38 cellular contexts compared by ENCODE assay signal in the genomic region with DNA sequence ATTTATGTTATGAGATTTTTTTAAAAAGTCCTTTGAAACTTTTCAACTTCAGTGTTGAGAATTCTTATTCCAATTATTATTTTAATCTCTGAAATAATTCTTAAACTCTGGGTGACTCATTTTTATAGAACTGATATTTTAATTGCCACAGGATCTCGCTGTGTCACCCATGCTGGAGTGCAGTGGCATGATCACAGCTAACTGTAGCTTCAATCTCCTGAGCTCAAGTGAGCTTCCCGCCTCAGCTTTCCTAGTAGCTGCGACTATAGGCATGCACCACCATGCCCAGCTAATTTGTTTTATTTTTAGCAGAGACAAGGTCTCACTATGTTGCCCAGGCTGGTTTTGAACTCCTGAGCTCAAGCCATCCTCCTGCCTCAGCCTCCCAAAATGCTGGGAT.
"Had no signal": no experiment of that assay in that cellular context is flagged by ENCODE, and none has a peak within 500 bp of the region (broad histone marks: within the 10 kb centered on the region; RNA-seq: fewer than 3 reads in every experiment).

No MANE protein-coding gene starts in this region.

- H3K9me3 ChIP-seq: adrenal gland, ascending aorta, body of pancreas, breast epithelium had no signal

- FAIRE-seq: astrocyte, bronchial epithelial cell had no signal

- H3K27me3 Mint-ChIP-seq: activated naive CD4-positive, alpha-beta T cell treated with anti-CD3 and anti-CD28 coated beads, Interleukin-2, amount 10 ng/mL, durations not matched to agents 7 days and 5 days; activated naive CD4-positive, alpha-beta T cell treated with anti-CD3 and anti-CD28 coated beads, Interleukin-2, amount 50 U/mL, for 24 hours; activated naive CD8-positive, alpha-beta T cell; activated naive CD8-positive, alpha-beta T cell treated with anti-CD3 and anti-CD28 coated beads for 36 hours; activated naive CD8-positive, alpha-beta T cell treated with anti-CD3 and anti-CD28 coated beads, Interleukin-2, amount 10 ng/mL, durations not matched to agents 7 days and 5 days; activated naive CD8-positive, alpha-beta T cell treated with anti-CD3 and anti-CD28 coated beads, Interleukin-2, amount 50 U/mL, for 24 hours; activated T-helper 17 cell treated with anti-CD3 and anti-CD28 coated beads, Interleukin-2, amount 50 U/mL, for 72 hours; brain; central memory CD8-positive, alpha-beta T cell had no signal

- H3K4me3 ChIP-seq: adrenal gland, ascending aorta, body of pancreas, breast epithelium, cardiac muscle cell had no signal

- ATAC-seq: activated naive CD4-positive, alpha-beta T cell treated with anti-CD3 and anti-CD28 coated beads, Interleukin-2, amount 50 U/mL, for 72 hours; activated naive CD8-positive, alpha-beta T cell treated with anti-CD3 and anti-CD28 coated beads, Interleukin-2, amount 50 U/mL, for 24 hours; activated T-cell treated with anti-CD3 and anti-CD28 coated beads, Interleukin-2, amount 50 U/mL, for 4 hours; activated T-helper 17 cell treated with anti-CD3 and anti-CD28 coated beads, Interleukin-2, amount 50 U/mL, for 72 hours; body of pancreas had no signal

- H3K4me3 Mint-ChIP-seq: activated naive CD4-positive, alpha-beta T cell treated with anti-CD3 and anti-CD28 coated beads for 36 hours; activated naive CD4-positive, alpha-beta T cell treated with anti-CD3 and anti-CD28 coated beads, Interleukin-2, amount 10 ng/mL, durations not matched to agents 7 days and 5 days; activated naive CD4-positive, alpha-beta T cell treated with anti-CD3 and anti-CD28 coated beads, Interleukin-2, amount 50 U/mL, for 24 hours; activated naive CD8-positive, alpha-beta T cell; activated naive CD8-positive, alpha-beta T cell treated with anti-CD3 and anti-CD28 coated beads for 36 hours; activated naive CD8-positive, alpha-beta T cell treated with anti-CD3 and anti-CD28 coated beads, Interleukin-2, amount 10 ng/mL, durations not matched to agents 7 days and 5 days; activated naive CD8-positive, alpha-beta T cell treated with anti-CD3 and anti-CD28 coated beads, Interleukin-2, amount 50 U/mL, for 24 hours; activated T-cell treated with anti-CD3 and anti-CD28 coated beads, Interleukin-2, amount 50 U/mL, for 4 hours; activated T-helper 1 cell treated with anti-CD3 and anti-CD28 coated beads, Interleukin-12 subunit alpha, Interleukin-12 subunit beta, Interleukin-2, Interleukin-4 antibody, amounts not matched to agents 30 ng/mL and 10 ng/mL and 1 ng/mL, durations not matched to agents 14 hours and 24 hours and 36 hours; activated T-helper 17 cell treated with anti-CD3 and anti-CD28 coated beads, Interleukin-2, amount 50 U/mL, for 72 hours; brain; central memory CD8-positive, alpha-beta T cell had no signal

- H3K36me3 Mint-ChIP-seq: activated naive CD4-positive, alpha-beta T cell treated with anti-CD3 and anti-CD28 coated beads, Interleukin-2, amount 50 U/mL, for 72 hours had no signal

- H3K9me3 Mint-ChIP-seq: activated naive CD4-positive, alpha-beta T cell treated with anti-CD3 and anti-CD28 coated beads for 36 hours; activated naive CD4-positive, alpha-beta T cell treated with anti-CD3 and anti-CD28 coated beads, Interleukin-2, amount 10 ng/mL, durations not matched to agents 7 days and 5 days; activated naive CD4-positive, alpha-beta T cell treated with anti-CD3 and anti-CD28 coated beads, Interleukin-2, amount 50 U/mL, for 24 hours; activated naive CD4-positive, alpha-beta T cell treated with anti-CD3 and anti-CD28 coated beads, Interleukin-2, amount 50 U/mL, for 72 hours; activated naive CD8-positive, alpha-beta T cell treated with anti-CD3 and anti-CD28 coated beads for 36 hours; activated naive CD8-positive, alpha-beta T cell treated with anti-CD3 and anti-CD28 coated beads, Interleukin-2, amount 10 ng/mL, durations not matched to agents 7 days and 5 days; activated naive CD8-positive, alpha-beta T cell treated with anti-CD3 and anti-CD28 coated beads, Interleukin-2, amount 50 U/mL, for 24 hours; activated T-cell treated with anti-CD3 and anti-CD28 coated beads, Interleukin-2, amount 50 U/mL, for 4 hours; activated T-helper 1 cell treated with anti-CD3 and anti-CD28 coated beads, Interleukin-12 subunit alpha, Interleukin-12 subunit beta, Interleukin-2, Interleukin-4 antibody, amounts not matched to agents 30 ng/mL and 10 ng/mL and 1 ng/mL, durations not matched to agents 14 hours and 24 hours and 36 hours; activated T-helper 17 cell treated with anti-CD3 and anti-CD28 coated beads, Interleukin-2, amount 50 U/mL, for 72 hours; activated T-helper 2 cell treated with anti-CD3 and anti-CD28 coated beads, Interferon-gamma antibody, Interleukin-2, Interleukin-4, amounts not matched to agents 10 μg/mL and 5 μg/mL and 100 μg/mL, durations not matched to agents 14 hours and 24 hours and 36 hours; central memory CD8-positive, alpha-beta T cell had no signal

- H3K27ac Mint-ChIP-seq: activated naive CD4-positive, alpha-beta T cell treated with anti-CD3 and anti-CD28 coated beads for 36 hours; activated naive CD4-positive, alpha-beta T cell treated with anti-CD3 and anti-CD28 coated beads, Interleukin-2, amount 10 ng/mL, durations not matched to agents 7 days and 5 days; activated naive CD4-positive, alpha-beta T cell treated with anti-CD3 and anti-CD28 coated beads, Interleukin-2, amount 50 U/mL, for 24 hours; activated naive CD4-positive, alpha-beta T cell treated with anti-CD3 and anti-CD28 coated beads, Interleukin-2, amount 50 U/mL, for 72 hours; activated naive CD8-positive, alpha-beta T cell; activated naive CD8-positive, alpha-beta T cell treated with anti-CD3 and anti-CD28 coated beads for 36 hours; activated naive CD8-positive, alpha-beta T cell treated with anti-CD3 and anti-CD28 coated beads, Interleukin-2, amount 10 ng/mL, durations not matched to agents 7 days and 5 days; activated naive CD8-positive, alpha-beta T cell treated with anti-CD3 and anti-CD28 coated beads, Interleukin-2, amount 50 U/mL, for 24 hours; activated T-helper 1 cell treated with anti-CD3 and anti-CD28 coated beads, Interleukin-12 subunit alpha, Interleukin-12 subunit beta, Interleukin-2, Interleukin-4 antibody, amounts not matched to agents 30 ng/mL and 10 ng/mL and 1 ng/mL, durations not matched to agents 14 hours and 24 hours and 36 hours; activated T-helper 17 cell treated with anti-CD3 and anti-CD28 coated beads, Interleukin-2, amount 50 U/mL, for 72 hours; activated T-helper 2 cell treated with anti-CD3 and anti-CD28 coated beads, Interferon-gamma antibody, Interleukin-2, Interleukin-4, amounts not matched to agents 10 μg/mL and 5 μg/mL and 100 μg/mL, durations not matched to agents 14 hours and 24 hours and 36 hours; brain had no signal

- H3K4me1 ChIP-seq: adrenal gland, ascending aorta, body of pancreas, breast epithelium had no signal

- DNase-seq: activated effector memory CD4-positive, alpha-beta T cell treated with anti-CD3 and anti-CD28 coated beads, Interleukin-2, amount 50 U/mL, for 16 hours; activated effector memory CD4-positive, alpha-beta T cell treated with Interleukin-2 at 50 U/mL for 16 hours; activated gamma-delta T cell; activated gamma-delta T cell treated with Interleukin-2 at 50 U/mL for 16 hours; activated naive CD4-positive, alpha-beta T cell; activated naive CD4-positive, alpha-beta T cell treated with anti-CD3 and anti-CD28 coated beads for 36 hours; activated naive CD4-positive, alpha-beta T cell treated with anti-CD3 and anti-CD28 coated beads, Interleukin-2, amount 10 ng/mL, durations not matched to agents 7 days and 5 days; activated naive CD4-positive, alpha-beta T cell treated with anti-CD3 and anti-CD28 coated beads, Interleukin-2, amount 50 U/mL, for 16 hours; activated naive CD4-positive, alpha-beta T cell treated with Interleukin-2 at 50 U/mL for 16 hours; activated naive CD8-positive, alpha-beta T cell treated with anti-CD3 and anti-CD28 coated beads for 36 hours; activated naive CD8-positive, alpha-beta T cell treated with anti-CD3 and anti-CD28 coated beads, Interleukin-2, amount 10 ng/mL, durations not matched to agents 7 days and 5 days; activated naive CD8-positive, alpha-beta T cell treated with anti-CD3 and anti-CD28 coated beads, Interleukin-2, amount 50 U/mL, for 24 hours; activated T-cell treated with anti-CD3 and anti-CD28 coated beads for 4 hours; activated T-cell treated with anti-CD3 and anti-CD28 coated beads, Interleukin-2, amount 50 U/mL, for 1 hour; activated T-cell treated with anti-CD3 and anti-CD28 coated beads, Interleukin-2, amount 50 U/mL, for 4 hours; activated T-cell treated with anti-CD3 and anti-CD28 coated beads, Interleukin-2, amount 50 U/mL, for 48 hours; adrenal gland; amniotic stem cell; amygdala; anterior cingulate cortex; aorta; body of pancreas; brain microvascular endothelial cell; central memory CD4-positive, alpha-beta T cell; cerebellar nuclear complex had no signal

- H3K27ac ChIP-seq: adrenal gland, ascending aorta, body of pancreas, brain microvascular endothelial cell, breast epithelium, cardiac muscle cell had no signal

- H3K27me3 ChIP-seq: adrenal gland, ascending aorta, body of pancreas, brain microvascular endothelial cell, breast epithelium, cardiac muscle cell had no signal

- H3K4me1 Mint-ChIP-seq: activated naive CD4-positive, alpha-beta T cell treated with anti-CD3 and anti-CD28 coated beads, Interleukin-2, amount 10 ng/mL, durations not matched to agents 7 days and 5 days; activated naive CD4-positive, alpha-beta T cell treated with anti-CD3 and anti-CD28 coated beads, Interleukin-2, amount 50 U/mL, for 24 hours; activated T-helper 17 cell treated with anti-CD3 and anti-CD28 coated beads, Interleukin-2, amount 50 U/mL, for 72 hours; brain had no signal
